18 cellular contexts compared by ENCODE assay signal in genomic region chr1:109716121-109716520, GRCh38. TPM values are rescaled to one million over a fixed set of nuclear protein-coding genes. Genes with fewer than 3 reads are reported as not detected.
"Had no signal": no experiment of that assay in that cellular context is flagged by ENCODE, and none has a peak within 500 bp of the region (broad histone marks: within the 10 kb centered on the region; RNA-seq: fewer than 3 reads in every experiment).

No MANE protein-coding gene starts in this region.

- H3K27ac Mint-ChIP-seq: activated naive CD4-positive, alpha-beta T cell treated with anti-CD3 and anti-CD28 coated beads, Interleukin-2, amount 10 ng/mL, durations not matched to agents 7 days and 5 days; activated T-helper 2 cell treated with anti-CD3 and anti-CD28 coated beads, Interferon-gamma antibody, Interleukin-2, Interleukin-4, amounts not matched to agents 10 μg/mL and 5 μg/mL and 100 μg/mL, durations not matched to agents 14 hours and 24 hours and 36 hours; naive B cell; progenitor cell of endocrine pancreas; T-helper 1 cell treated with Interleukin-12 subunit alpha and Interleukin-12 subunit beta and Interleukin-4 antibody, amounts not matched to agents 30 μg/mL and 1 μg/mL, for 36 hours; type B pancreatic cell; WTC11 had no signal

- H3K4me1 Mint-ChIP-seq: activated naive CD4-positive, alpha-beta T cell treated with anti-CD3 and anti-CD28 coated beads, Interleukin-2, amount 10 ng/mL, durations not matched to agents 7 days and 5 days; WTC11 had no signal

- H3K4me3 ChIP-seq: coronary artery, gastroesophageal sphincter, sigmoid colon had no signal

- H3K36me3 ChIP-seq: gastroesophageal sphincter, neutrophil, sigmoid colon had no signal

- FAIRE-seq: kidney had no signal

- H3K27me3 Mint-ChIP-seq: type B pancreatic cell had no signal

- H3K9me3 Mint-ChIP-seq: activated naive CD4-positive, alpha-beta T cell treated with anti-CD3 and anti-CD28 coated beads, Interleukin-2, amount 10 ng/mL, durations not matched to agents 7 days and 5 days; activated T-helper 2 cell treated with anti-CD3 and anti-CD28 coated beads, Interferon-gamma antibody, Interleukin-2, Interleukin-4, amounts not matched to agents 10 μg/mL and 5 μg/mL and 100 μg/mL, durations not matched to agents 14 hours and 24 hours and 36 hours; naive B cell; T-helper 1 cell treated with Interleukin-12 subunit alpha and Interleukin-12 subunit beta and Interleukin-4 antibody, amounts not matched to agents 30 μg/mL and 1 μg/mL, for 36 hours; type B pancreatic cell; WTC11 had no signal

- H3K4me3 Mint-ChIP-seq: activated naive CD4-positive, alpha-beta T cell treated with anti-CD3 and anti-CD28 coated beads, Interleukin-2, amount 10 ng/mL, durations not matched to agents 7 days and 5 days; naive B cell; T-helper 1 cell treated with Interleukin-12 subunit alpha and Interleukin-12 subunit beta and Interleukin-4 antibody, amounts not matched to agents 30 μg/mL and 1 μg/mL, for 36 hours; type B pancreatic cell; WTC11 had no signal

- H3K27ac ChIP-seq: gastroesophageal sphincter, neutrophil, sigmoid colon had no signal

- ATAC-seq: WTC11 had no signal

- H3K27me3 ChIP-seq: gastroesophageal sphincter had no signal

- DNase-seq: activated naive CD4-positive, alpha-beta T cell treated with anti-CD3 and anti-CD28 coated beads, Interleukin-2, amount 10 ng/mL, durations not matched to agents 7 days and 5 days; caudate nucleus; effector CD4-positive, alpha-beta T cell; kidney; naive B cell; sigmoid colon; stimulated activated CD4-positive, alpha-beta T cell treated with anti-CD3 and anti-CD28 coated beads, Interleukin-2, amount 100 ng/mL, for 24 hours; stimulated activated naive CD4-positive, alpha-beta T cell; substantia nigra had no signal

- H3K36me3 Mint-ChIP-seq: activated naive CD4-positive, alpha-beta T cell treated with anti-CD3 and anti-CD28 coated beads, Interleukin-2, amount 10 ng/mL, durations not matched to agents 7 days and 5 days; naive B cell; type B pancreatic cell; WTC11 had no signal

- H3K9me3 ChIP-seq: gastroesophageal sphincter, neutrophil, sigmoid colon had no signal

RNA-seq across cellular contexts. Expression of gene GSTM1, which starts 28.5 kb away (rescaled TPM):
- total RNA-seq: kidney, WTC11 had no signal

RNA-seq across cellular contexts. Expression of gene EPS8L3, which starts 47.6 kb away (rescaled TPM):
- total RNA-seq: activated T-helper 2 cell treated with anti-CD3 and anti-CD28 coated beads, Interferon-gamma antibody, Interleukin-2, Interleukin-4, amounts not matched to agents 10 μg/mL and 5 μg/mL and 100 μg/mL, durations not matched to agents 14 hours and 24 hours and 36 hours; lower leg skin had no signal
